In the genomic region with DNA sequence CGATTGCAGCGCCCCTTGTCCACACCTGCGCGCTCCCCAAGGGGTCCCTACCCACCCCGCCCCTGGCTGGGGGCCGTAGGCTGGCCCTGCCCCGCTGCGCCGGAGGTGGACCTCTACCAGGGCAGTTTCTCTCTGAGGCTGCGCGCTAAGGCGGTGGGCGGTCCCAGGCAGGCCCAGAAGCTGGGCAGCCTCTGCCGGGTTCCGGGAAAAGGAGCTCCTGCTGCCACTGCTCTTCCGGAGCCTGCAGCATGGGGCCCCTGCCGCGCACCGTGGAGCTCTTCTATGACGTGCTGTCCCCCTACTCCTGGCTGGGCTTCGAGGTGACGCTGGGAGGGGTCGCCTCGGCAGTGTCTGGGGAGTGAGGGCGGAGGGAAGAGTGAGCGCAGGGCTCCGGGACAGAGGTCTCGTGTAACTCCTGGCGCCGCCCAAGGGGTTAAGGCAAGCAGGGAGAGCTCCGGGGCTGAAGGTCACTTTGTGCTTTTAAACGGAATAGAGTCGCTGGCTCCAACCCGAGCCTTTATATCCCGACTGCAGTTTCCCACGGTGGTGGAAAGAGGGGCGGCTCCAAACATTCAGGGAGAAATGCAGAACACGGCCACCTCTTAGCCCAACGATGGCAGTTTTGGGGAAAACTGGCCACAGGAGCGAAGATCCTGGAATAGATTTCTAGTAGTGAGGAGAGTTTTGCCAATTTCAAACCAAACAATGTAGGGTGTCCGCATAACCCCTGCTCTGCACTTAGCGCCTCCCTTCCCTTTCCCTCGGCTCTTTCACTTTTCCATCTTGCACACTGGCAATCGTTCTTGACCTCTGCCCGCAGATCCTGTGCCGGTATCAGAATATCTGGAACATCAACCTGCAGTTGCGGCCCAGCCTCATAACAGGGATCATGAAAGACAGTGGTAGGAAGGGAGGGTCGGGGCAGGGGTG, we compare ENCODE assay signal across 1 cellular context.
TF ChIP-seq lines count a peak whose summit lies in the region.

A gene (plus strand): TSS at position 176 of the 930 bp plus-strand sequence. CDS start 73 bp downstream, at position 249.

TF ChIP-seq in K562, 482 proteins besides CTCF, POLR2A, EP300 and RAD21 (continued from another document and continues in another):
- TF ChIP-seq RUNX1 (IDR thresholded peaks at IDR 0.05; ENCODE audit: low read depth), result no peak
- peak in 1 of 2 experiments; percentile 38; a peak in 1 of 4 replicates for TF ChIP-seq FOXK2 (conservative IDR thresholded peaks at IDR 0.05 in 1 of 2, IDR thresholded peaks at IDR 0.05 in 1 of 2; ENCODE audit: low read depth in 2 of 2)
- TF ChIP-seq ZNF175 (CRISPR knock-in tag; IDR thresholded peaks at IDR 0.05; ENCODE audit: low read depth), result no peak
- TF ChIP-seq NRF1 (conservative IDR thresholded peaks at IDR 0.05 in 1 of 2, IDR thresholded peaks at IDR 0.05 in 1 of 2), result peak; percentile 92 to 93
- peak; percentile 94 for TF ChIP-seq ESRRA (IDR thresholded peaks at IDR 0.05; ENCODE audit: borderline replicate concordance, low read depth)
- TF ChIP-seq ZFP36 (IDR thresholded peaks at IDR 0.05; ENCODE audit: low read depth, low read length, partially characterized antibody), result no peak
- TF ChIP-seq, protein P1, sequence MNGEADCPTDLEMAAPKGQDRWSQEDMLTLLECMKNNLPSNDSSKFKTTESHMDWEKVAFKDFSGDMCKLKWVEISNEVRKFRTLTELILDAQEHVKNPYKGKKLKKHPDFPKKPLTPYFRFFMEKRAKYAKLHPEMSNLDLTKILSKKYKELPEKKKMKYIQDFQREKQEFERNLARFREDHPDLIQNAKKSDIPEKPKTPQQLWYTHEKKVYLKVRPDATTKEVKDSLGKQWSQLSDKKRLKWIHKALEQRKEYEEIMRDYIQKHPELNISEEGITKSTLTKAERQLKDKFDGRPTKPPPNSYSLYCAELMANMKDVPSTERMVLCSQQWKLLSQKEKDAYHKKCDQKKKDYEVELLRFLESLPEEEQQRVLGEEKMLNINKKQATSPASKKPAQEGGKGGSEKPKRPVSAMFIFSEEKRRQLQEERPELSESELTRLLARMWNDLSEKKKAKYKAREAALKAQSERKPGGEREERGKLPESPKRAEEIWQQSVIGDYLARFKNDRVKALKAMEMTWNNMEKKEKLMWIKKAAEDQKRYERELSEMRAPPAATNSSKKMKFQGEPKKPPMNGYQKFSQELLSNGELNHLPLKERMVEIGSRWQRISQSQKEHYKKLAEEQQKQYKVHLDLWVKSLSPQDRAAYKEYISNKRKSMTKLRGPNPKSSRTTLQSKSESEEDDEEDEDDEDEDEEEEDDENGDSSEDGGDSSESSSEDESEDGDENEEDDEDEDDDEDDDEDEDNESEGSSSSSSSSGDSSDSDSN (IDR thresholded peaks at IDR 0.05; ENCODE audit: borderline replicate concordance in 1 of 2, low read depth in 2 of 2, low read length in 2 of 2), result peak; percentile 59 to 90; a peak in 2 of 4 replicates
- TF ChIP-seq C11orf30 (IDR thresholded peaks at IDR 0.05; ENCODE audit: low read depth), result no peak
- peak; percentile 61; the same call in 1 of the 2 replicates for TF ChIP-seq ZNF76 (CRISPR knock-in tag; IDR thresholded peaks at IDR 0.05; ENCODE audit: borderline replicate concordance)
- TF ChIP-seq, protein P2, sequence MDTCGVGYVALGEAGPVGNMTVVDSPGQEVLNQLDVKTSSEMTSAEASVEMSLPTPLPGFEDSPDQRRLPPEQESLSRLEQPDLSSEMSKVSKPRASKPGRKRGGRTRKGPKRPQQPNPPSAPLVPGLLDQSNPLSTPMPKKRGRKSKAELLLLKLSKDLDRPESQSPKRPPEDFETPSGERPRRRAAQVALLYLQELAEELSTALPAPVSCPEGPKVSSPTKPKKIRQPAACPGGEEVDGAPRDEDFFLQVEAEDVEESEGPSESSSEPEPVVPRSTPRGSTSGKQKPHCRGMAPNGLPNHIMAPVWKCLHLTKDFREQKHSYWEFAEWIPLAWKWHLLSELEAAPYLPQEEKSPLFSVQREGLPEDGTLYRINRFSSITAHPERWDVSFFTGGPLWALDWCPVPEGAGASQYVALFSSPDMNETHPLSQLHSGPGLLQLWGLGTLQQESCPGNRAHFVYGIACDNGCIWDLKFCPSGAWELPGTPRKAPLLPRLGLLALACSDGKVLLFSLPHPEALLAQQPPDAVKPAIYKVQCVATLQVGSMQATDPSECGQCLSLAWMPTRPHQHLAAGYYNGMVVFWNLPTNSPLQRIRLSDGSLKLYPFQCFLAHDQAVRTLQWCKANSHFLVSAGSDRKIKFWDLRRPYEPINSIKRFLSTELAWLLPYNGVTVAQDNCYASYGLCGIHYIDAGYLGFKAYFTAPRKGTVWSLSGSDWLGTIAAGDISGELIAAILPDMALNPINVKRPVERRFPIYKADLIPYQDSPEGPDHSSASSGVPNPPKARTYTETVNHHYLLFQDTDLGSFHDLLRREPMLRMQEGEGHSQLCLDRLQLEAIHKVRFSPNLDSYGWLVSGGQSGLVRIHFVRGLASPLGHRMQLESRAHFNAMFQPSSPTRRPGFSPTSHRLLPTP (IDR thresholded peaks at IDR 0.05; ENCODE audit: borderline replicate concordance, extremely low read depth, insufficient read length), result no peak
- no peak for TF ChIP-seq ZNF174 (CRISPR knock-in tag; IDR thresholded peaks at IDR 0.05)
- no peak for TF ChIP-seq ZNF3 (CRISPR knock-in tag; IDR thresholded peaks at IDR 0.05)
- TF ChIP-seq, protein P3, sequence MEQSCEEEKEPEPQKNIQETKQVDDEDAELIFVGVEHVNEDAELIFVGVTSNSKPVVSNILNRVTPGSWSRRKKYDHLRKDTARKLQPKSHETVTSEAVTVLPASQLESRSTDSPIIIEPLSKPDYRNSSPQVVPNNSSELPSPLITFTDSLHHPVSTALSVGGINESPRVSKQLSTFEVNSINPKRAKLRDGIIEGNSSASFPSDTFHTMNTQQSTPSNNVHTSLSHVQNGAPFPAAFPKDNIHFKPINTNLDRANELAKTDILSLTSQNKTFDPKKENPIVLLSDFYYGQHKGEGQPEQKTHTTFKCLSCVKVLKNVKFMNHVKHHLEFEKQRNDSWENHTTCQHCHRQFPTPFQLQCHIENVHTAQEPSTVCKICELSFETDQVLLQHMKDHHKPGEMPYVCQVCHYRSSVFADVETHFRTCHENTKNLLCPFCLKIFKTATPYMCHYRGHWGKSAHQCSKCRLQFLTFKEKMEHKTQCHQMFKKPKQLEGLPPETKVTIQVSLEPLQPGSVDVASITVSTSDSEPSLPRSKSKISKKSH (CRISPR knock-in tag; IDR thresholded peaks at IDR 0.05), result no peak
- no peak for TF ChIP-seq PPARD (CRISPR knock-in tag; IDR thresholded peaks at IDR 0.05)
- TF ChIP-seq ZNF589 (CRISPR knock-in tag; IDR thresholded peaks at IDR 0.05; ENCODE audit: low read depth), result no peak
- TF ChIP-seq NFRKB (IDR thresholded peaks at IDR 0.05; ENCODE audit: low read depth), result no peak
- TF ChIP-seq, protein P4, sequence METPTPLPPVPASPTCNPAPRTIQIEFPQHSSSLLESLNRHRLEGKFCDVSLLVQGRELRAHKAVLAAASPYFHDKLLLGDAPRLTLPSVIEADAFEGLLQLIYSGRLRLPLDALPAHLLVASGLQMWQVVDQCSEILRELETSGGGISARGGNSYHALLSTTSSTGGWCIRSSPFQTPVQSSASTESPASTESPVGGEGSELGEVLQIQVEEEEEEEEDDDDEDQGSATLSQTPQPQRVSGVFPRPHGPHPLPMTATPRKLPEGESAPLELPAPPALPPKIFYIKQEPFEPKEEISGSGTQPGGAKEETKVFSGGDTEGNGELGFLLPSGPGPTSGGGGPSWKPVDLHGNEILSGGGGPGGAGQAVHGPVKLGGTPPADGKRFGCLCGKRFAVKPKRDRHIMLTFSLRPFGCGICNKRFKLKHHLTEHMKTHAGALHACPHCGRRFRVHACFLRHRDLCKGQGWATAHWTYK (CRISPR knock-in tag; IDR thresholded peaks at IDR 0.05), result peak; percentile 60
- TF ChIP-seq SP1 (CRISPR knock-in tag; IDR thresholded peaks at IDR 0.05), result peak; percentile 88
- no peak for TF ChIP-seq ATF1 (CRISPR knock-in tag; IDR thresholded peaks at IDR 0.05)
- TF ChIP-seq ATF1 (tag; IDR thresholded peaks at IDR 0.05), result peak; percentile 64
- TF ChIP-seq, protein P5, sequence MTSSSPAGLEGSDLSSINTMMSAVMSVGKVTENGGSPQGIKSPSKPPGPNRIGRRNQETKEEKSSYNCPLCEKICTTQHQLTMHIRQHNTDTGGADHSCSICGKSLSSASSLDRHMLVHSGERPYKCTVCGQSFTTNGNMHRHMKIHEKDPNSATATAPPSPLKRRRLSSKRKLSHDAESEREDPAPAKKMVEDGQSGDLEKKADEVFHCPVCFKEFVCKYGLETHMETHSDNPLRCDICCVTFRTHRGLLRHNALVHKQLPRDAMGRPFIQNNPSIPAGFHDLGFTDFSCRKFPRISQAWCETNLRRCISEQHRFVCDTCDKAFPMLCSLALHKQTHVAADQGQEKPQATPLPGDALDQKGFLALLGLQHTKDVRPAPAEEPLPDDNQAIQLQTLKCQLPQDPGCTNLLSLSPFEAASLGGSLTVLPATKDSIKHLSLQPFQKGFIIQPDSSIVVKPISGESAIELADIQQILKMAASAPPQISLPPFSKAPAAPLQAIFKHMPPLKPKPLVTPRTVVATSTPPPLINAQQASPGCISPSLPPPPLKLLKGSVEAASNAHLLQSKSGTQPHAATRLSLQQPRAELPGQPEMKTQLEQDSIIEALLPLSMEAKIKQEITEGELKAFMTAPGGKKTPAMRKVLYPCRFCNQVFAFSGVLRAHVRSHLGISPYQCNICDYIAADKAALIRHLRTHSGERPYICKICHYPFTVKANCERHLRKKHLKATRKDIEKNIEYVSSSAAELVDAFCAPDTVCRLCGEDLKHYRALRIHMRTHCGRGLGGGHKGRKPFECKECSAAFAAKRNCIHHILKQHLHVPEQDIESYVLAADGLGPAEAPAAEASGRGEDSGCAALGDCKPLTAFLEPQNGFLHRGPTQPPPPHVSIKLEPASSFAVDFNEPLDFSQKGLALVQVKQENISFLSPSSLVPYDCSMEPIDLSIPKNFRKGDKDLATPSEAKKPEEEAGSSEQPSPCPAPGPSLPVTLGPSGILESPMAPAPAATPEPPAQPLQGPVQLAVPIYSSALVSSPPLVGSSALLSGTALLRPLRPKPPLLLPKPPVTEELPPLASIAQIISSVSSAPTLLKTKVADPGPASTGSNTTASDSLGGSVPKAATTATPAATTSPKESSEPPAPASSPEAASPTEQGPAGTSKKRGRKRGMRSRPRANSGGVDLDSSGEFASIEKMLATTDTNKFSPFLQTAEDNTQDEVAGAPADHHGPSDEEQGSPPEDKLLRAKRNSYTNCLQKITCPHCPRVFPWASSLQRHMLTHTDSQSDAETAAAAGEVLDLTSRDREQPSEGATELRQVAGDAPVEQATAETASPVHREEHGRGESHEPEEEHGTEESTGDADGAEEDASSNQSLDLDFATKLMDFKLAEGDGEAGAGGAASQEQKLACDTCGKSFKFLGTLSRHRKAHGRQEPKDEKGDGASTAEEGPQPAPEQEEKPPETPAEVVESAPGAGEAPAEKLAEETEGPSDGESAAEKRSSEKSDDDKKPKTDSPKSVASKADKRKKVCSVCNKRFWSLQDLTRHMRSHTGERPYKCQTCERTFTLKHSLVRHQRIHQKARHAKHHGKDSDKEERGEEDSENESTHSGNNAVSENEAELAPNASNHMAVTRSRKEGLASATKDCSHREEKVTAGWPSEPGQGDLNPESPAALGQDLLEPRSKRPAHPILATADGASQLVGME (CRISPR knock-in tag; IDR thresholded peaks at IDR 0.05), result peak; percentile 70; the same call in 1 of the 2 replicates
- TF ChIP-seq, protein P6, sequence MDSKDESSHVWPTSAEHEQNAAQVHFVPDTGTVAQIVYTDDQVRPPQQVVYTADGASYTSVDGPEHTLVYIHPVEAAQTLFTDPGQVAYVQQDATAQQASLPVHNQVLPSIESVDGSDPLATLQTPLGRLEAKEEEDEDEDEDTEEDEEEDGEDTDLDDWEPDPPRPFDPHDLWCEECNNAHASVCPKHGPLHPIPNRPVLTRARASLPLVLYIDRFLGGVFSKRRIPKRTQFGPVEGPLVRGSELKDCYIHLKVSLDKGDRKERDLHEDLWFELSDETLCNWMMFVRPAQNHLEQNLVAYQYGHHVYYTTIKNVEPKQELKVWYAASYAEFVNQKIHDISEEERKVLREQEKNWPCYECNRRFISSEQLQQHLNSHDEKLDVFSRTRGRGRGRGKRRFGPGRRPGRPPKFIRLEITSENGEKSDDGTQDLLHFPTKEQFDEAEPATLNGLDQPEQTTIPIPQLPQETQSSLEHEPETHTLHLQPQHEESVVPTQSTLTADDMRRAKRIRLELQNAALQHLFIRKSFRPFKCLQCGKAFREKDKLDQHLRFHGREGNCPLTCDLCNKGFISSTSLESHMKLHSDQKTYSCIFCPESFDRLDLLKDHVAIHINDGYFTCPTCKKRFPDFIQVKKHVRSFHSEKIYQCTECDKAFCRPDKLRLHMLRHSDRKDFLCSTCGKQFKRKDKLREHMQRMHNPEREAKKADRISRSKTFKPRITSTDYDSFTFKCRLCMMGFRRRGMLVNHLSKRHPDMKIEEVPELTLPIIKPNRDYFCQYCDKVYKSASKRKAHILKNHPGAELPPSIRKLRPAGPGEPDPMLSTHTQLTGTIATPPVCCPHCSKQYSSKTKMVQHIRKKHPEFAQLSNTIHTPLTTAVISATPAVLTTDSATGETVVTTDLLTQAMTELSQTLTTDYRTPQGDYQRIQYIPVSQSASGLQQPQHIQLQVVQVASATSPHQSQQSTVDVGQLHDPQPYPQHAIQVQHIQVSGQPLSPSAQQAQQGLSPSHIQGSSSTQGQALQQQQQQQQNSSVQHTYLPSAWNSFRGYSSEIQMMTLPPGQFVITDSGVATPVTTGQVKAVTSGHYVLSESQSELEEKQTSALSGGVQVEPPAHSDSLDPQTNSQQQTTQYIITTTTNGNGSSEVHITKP (IDR thresholded peaks at IDR 0.05; ENCODE audit: partially characterized antibody), result peak; percentile 44
- peak; percentile 65 for TF ChIP-seq ARID1B (IDR thresholded peaks at IDR 0.05)
- TF ChIP-seq SMAD2 (IDR thresholded peaks at IDR 0.05; ENCODE audit: low read depth, low read length), result no peak
- peak; percentile 69; the same call in 1 of the 2 replicates for TF ChIP-seq OTX1 (CRISPR knock-in tag; IDR thresholded peaks at IDR 0.05)
- TF ChIP-seq SREBF1 (IDR thresholded peaks at IDR 0.05; ENCODE audit: borderline replicate concordance, low read depth, low read length), result no peak
- TF ChIP-seq JUN (IDR thresholded peaks at IDR 0.05; ENCODE audit: borderline replicate concordance, low read depth, low read length), result 0 out of 2 replicates have a peak, but pooled peaks have one; percentile 7
- TF ChIP-seq JUN (CRISPR knock-in tag; IDR thresholded peaks at IDR 0.05; ENCODE audit: borderline replicate concordance), result no peak
- peak; percentile 81; the same call in 1 of the 2 replicates for TF ChIP-seq NBN (IDR thresholded peaks at IDR 0.05; ENCODE audit: low read depth)
- TF ChIP-seq, protein P7, sequence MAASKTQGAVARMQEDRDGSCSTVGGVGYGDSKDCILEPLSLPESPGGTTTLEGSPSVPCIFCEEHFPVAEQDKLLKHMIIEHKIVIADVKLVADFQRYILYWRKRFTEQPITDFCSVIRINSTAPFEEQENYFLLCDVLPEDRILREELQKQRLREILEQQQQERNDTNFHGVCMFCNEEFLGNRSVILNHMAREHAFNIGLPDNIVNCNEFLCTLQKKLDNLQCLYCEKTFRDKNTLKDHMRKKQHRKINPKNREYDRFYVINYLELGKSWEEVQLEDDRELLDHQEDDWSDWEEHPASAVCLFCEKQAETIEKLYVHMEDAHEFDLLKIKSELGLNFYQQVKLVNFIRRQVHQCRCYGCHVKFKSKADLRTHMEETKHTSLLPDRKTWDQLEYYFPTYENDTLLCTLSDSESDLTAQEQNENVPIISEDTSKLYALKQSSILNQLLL (CRISPR knock-in tag; IDR thresholded peaks at IDR 0.05; ENCODE audit: borderline replicate concordance), result no peak
- TF ChIP-seq SOX6 (IDR thresholded peaks at IDR 0.05), result peak; percentile 44; the same call in 1 of the 2 replicates
- TF ChIP-seq HNRNPL (IDR thresholded peaks at IDR 0.05; ENCODE audit: low read depth, low read length), result peak; percentile 73; the same call in 1 of the 2 replicates
- TF ChIP-seq HDAC2 (IDR thresholded peaks at IDR 0.05), result peak; percentile 83
